In genomic region chr9:12882430-12882829, GRCh38 we compare ENCODE assay signal across 11 cellular contexts.
DNase-seq lines count a peak whose midpoint lies in the region; ATAC-seq, FAIRE-seq and TF ChIP-seq lines count a peak whose summit lies in the region.
"Had no signal": no experiment of that assay in that cellular context is flagged by ENCODE, and none has a peak within 500 bp of the region (broad histone marks: within the 10 kb centered on the region; RNA-seq: fewer than 3 reads in every experiment).

No MANE protein-coding gene starts in this region.

- H3K9me3 ChIP-seq in lower lobe of right lung (no peaks in the 10 kb centered on the region), thoracic aorta (no peaks in the 10 kb centered on the region), neuronal stem cell (replicated peaks in 1 of 2; ENCODE audit: control insufficient read depth in 2 of 2, insufficient read depth in 1 of 2, low read depth in 1 of 2, low read length in 2 of 2) (no peaks in the 10 kb centered on the region)

- H3K4me3 ChIP-seq in coronary artery (peak overlapping the region; percentile 22), lower lobe of right lung (no peak overlapping the region), thoracic aorta (peak overlapping the region; percentile 41), neuronal stem cell (ENCODE audit: low read length in 2 of 2) (no peak overlapping the region)

- no peak overlapping the region for H3K4me2 ChIP-seq in neuronal stem cell (ENCODE audit: insufficient read depth, low read length, poor library complexity, severe bottlenecking)

- CTCF ChIA-PET in activated CD8-positive, alpha-beta T cell treated with anti-CD3 and anti-CD28 coated beads for 36 hours (lab: Charles Lee), result no interaction called here

- H3K36me3 Mint-ChIP-seq in activated CD8-positive, alpha-beta T cell treated with anti-CD3 and anti-CD28 coated beads for 36 hours (ENCODE audit: low read depth), result no peaks in the 10 kb centered on the region

- no peak overlapping the region for H3K4me3 Mint-ChIP-seq in activated CD8-positive, alpha-beta T cell treated with anti-CD3 and anti-CD28 coated beads for 36 hours
- H3K4me3 Mint-ChIP-seq: activated T-cell treated with anti-CD3 and anti-CD28 coated beads, Interleukin-2, amount 50 U/mL, for 24 hours had no signal

- peaks cover 4% of the 10 kb centered on the region for H3K9me3 Mint-ChIP-seq in activated CD8-positive, alpha-beta T cell treated with anti-CD3 and anti-CD28 coated beads for 36 hours

- WGBS in neuronal stem cell (ENCODE audit: extremely low coverage in 2 of 2, insufficient read length in 2 of 2, insufficient replicate concordance in 1 of 2), 2 donors, result no CpG with 5 or more reads among the region's 2 CpGs

- no peak overlapping the region for H3K18ac ChIP-seq in neuronal stem cell (ENCODE audit: low read length)

- no peak overlapping the region for H2BK5ac ChIP-seq in neuronal stem cell (ENCODE audit: low read length)

- no peak for TF ChIP-seq POLR2A in H54 (IDR thresholded peaks at IDR 0.05; ENCODE audit: low read depth, low read length)

- FAIRE-seq in H54 (lab: Jason Lieb, UNC), result peak; percentile 43
- FAIRE-seq: D721Med had no signal

- no peak overlapping the region for H2AFZ ChIP-seq in neuronal stem cell (ENCODE audit: low read length)

- H2BK15ac ChIP-seq in neuronal stem cell (ENCODE audit: low read length), result no peak overlapping the region

- H2BK120ac ChIP-seq in neuronal stem cell (ENCODE audit: low read depth, low read length), result no peak overlapping the region

- H3K27me3 Mint-ChIP-seq in activated CD8-positive, alpha-beta T cell treated with anti-CD3 and anti-CD28 coated beads for 36 hours, result no peaks in the 10 kb centered on the region
- H3K27me3 Mint-ChIP-seq: activated T-cell treated with anti-CD3 and anti-CD28 coated beads, Interleukin-2, amount 50 U/mL, for 24 hours had no signal

- H3K4me1 Mint-ChIP-seq in activated CD8-positive, alpha-beta T cell treated with anti-CD3 and anti-CD28 coated beads for 36 hours (ENCODE audit: low read depth), result no peaks in the 10 kb centered on the region

- H3K4ac ChIP-seq in neuronal stem cell (ENCODE audit: low read length), result no peak overlapping the region

- H3K27ac Mint-ChIP-seq in activated CD8-positive, alpha-beta T cell treated with anti-CD3 and anti-CD28 coated beads for 36 hours, result no peak overlapping the region
- H3K27ac Mint-ChIP-seq: activated T-cell treated with anti-CD3 and anti-CD28 coated beads, Interleukin-2, amount 50 U/mL, for 24 hours had no signal

- H2BK12ac ChIP-seq in neuronal stem cell (ENCODE audit: low read length), result no peak overlapping the region

- POLR2A ChIA-PET in activated CD8-positive, alpha-beta T cell treated with anti-CD3 and anti-CD28 coated beads for 36 hours (lab: Charles Lee), result no interaction called here

- no peak overlapping the region for H4K8ac ChIP-seq in neuronal stem cell (ENCODE audit: low read depth, low read length)

- H3K4me1 ChIP-seq in lower lobe of right lung, result no peaks in the 10 kb centered on the region
- peaks cover 10% of the 10 kb centered on the region in 2 donors for H3K4me1 ChIP-seq in thoracic aorta (ENCODE audit: control insufficient read depth in 1 of 2, low read depth in 2 of 2)
- H3K4me1 ChIP-seq in neuronal stem cell (ENCODE audit: control insufficient read depth in 2 of 2, insufficient read depth in 1 of 2, low read depth in 1 of 2, low read length in 2 of 2), result no peaks in the 10 kb centered on the region

- H3K79me1 ChIP-seq in neuronal stem cell (ENCODE audit: low read depth, low read length), result no peaks in the 10 kb centered on the region

- intact Hi-C loops in lower lobe of right lung (cut with DNase I), result loop anchor here (10.0 kb wide), 1 partner anchor 158 kb away; no protein-coding TSS in a partner anchor
- intact Hi-C loops in activated CD8-positive, alpha-beta T cell treated with anti-CD3 and anti-CD28 coated beads for 36 hours (cut with micrococcal nuclease), result no loop called here

- ATAC-seq in lower lobe of right lung (no peak), thoracic aorta (ENCODE audit: insufficient number of reproducible peaks, low FRiP score, low read depth) (peak; percentile 21), HG03097 (IDR thresholded peaks at IDR 0.05; ENCODE audit: low FRiP score, unreplicated experiment) (no peak)
- ATAC-seq in activated CD8-positive, alpha-beta T cell treated with anti-CD3 and anti-CD28 coated beads for 36 hours, result no peak

- TF ChIP-seq CTCF in coronary artery (IDR thresholded peaks at IDR 0.05) (no peak), lower lobe of right lung (IDR thresholded peaks at IDR 0.05) (no peak), thoracic aorta (IDR thresholded peaks at IDR 0.05) (no peak)
- no peak for TF ChIP-seq CTCF in activated CD8-positive, alpha-beta T cell treated with anti-CD3 and anti-CD28 coated beads for 36 hours (IDR thresholded peaks at IDR 0.05)

- H3K27ac ChIP-seq in coronary artery (peak overlapping the region; percentile 19 to 75), lower lobe of right lung (peak overlapping the region; percentile 26), thoracic aorta (peak overlapping the region; percentile 59 to 69), neuronal stem cell (replicated peaks; ENCODE audit: low read length) (no peak overlapping the region)

- no peaks in the 10 kb centered on the region for H3K36me3 ChIP-seq in lower lobe of right lung
- no peaks in the 10 kb centered on the region for H3K36me3 ChIP-seq in thoracic aorta
- no peaks in the 10 kb centered on the region for H3K36me3 ChIP-seq in neuronal stem cell (replicated peaks in 1 of 2; ENCODE audit: control insufficient read depth in 2 of 2, insufficient read depth in 2 of 2, low read length in 2 of 2)

- H2AK5ac ChIP-seq in neuronal stem cell (ENCODE audit: low read depth, low read length), result no peak overlapping the region

- no peak overlapping the region for H3K23ac ChIP-seq in neuronal stem cell (ENCODE audit: low read depth, low read length, poor library complexity)

- DNase-seq in H54 (ENCODE audit: insufficient read length, low spot score), result no peak
- no peak for DNase-seq in coronary artery (ENCODE audit: low spot score)
- DNase-seq in lower lobe of right lung, result no peak
- DNase-seq in thoracic aorta (ENCODE audit: low spot score), result no peak
- DNase-seq in activated CD8-positive, alpha-beta T cell treated with anti-CD3 and anti-CD28 coated beads for 36 hours, result no peak
- no peak for DNase-seq in neuronal stem cell (ENCODE audit: low spot score)
- DNase-seq in SW 1271 (lab: John Stamatoyannopoulos, UW), result no peak
- DNase-seq: activated T-cell treated with anti-CD3 and anti-CD28 coated beads, Interleukin-2, amount 50 U/mL, for 24 hours; amygdala had no signal

- no peak overlapping the region for H3K9ac ChIP-seq in neuronal stem cell (ENCODE audit: low read depth, low read length, poor library complexity)

- no peak overlapping the region for H3K14ac ChIP-seq in neuronal stem cell (ENCODE audit: low read length)

- H4K91ac ChIP-seq in neuronal stem cell (ENCODE audit: low read depth, low read length, poor library complexity), result no peak overlapping the region

- H3K27me3 ChIP-seq in lower lobe of right lung (ENCODE audit: low read depth) (no peaks in the 10 kb centered on the region), thoracic aorta (replicated peaks; ENCODE audit: insufficient read depth) (no peaks in the 10 kb centered on the region), neuronal stem cell (ENCODE audit: control insufficient read depth in 3 of 3, insufficient read depth in 3 of 3, low read depth in 1 of 3, low read length in 3 of 3) (no peaks in the 10 kb centered on the region)

Comparison
In these comparisons a context has a peak if more than half of its experiments do, and no peak if none do; other contexts are left out.
1. H3K4me3 ChIP-seq: peak in coronary artery (single experiment) and thoracic aorta (single experiment); none in lower lobe of right lung (single experiment) and neuronal stem cell (0 of 2).